ENCODE assay signal across 2 cellular contexts in the genomic region with DNA sequence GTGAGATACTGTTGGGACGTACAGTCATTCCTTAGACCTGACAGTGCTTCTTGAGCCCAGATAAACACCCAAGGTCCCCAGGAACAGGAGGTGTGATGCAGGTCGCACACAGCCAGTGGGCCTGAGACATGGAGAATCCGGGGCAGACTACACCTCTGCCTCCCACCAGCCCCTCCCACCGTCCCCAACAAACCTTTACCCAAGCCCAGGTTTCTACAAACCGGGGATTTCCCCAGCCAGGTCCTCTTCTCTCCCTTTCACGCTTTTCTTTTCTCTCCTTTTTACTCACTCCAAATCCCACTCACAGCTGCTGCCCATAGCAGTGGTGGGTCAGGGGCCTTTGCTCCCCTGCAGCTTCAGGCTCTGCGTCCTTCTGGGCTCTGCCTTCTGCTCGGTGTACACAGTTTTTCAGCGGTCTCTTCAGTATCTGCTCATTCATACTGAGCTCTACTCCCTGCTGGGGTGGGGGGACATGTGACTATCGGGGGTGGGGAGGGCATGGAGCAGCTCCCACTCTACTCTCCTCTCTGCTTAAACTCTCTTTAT.
TF ChIP-seq lines count a peak whose summit lies in the region.

No MANE protein-coding gene starts in this region.

TF ChIP-seq in HEK293, 187 proteins besides CTCF, POLR2A, EP300 and RAD21 (continued from another document):
- TF ChIP-seq, protein P1, sequence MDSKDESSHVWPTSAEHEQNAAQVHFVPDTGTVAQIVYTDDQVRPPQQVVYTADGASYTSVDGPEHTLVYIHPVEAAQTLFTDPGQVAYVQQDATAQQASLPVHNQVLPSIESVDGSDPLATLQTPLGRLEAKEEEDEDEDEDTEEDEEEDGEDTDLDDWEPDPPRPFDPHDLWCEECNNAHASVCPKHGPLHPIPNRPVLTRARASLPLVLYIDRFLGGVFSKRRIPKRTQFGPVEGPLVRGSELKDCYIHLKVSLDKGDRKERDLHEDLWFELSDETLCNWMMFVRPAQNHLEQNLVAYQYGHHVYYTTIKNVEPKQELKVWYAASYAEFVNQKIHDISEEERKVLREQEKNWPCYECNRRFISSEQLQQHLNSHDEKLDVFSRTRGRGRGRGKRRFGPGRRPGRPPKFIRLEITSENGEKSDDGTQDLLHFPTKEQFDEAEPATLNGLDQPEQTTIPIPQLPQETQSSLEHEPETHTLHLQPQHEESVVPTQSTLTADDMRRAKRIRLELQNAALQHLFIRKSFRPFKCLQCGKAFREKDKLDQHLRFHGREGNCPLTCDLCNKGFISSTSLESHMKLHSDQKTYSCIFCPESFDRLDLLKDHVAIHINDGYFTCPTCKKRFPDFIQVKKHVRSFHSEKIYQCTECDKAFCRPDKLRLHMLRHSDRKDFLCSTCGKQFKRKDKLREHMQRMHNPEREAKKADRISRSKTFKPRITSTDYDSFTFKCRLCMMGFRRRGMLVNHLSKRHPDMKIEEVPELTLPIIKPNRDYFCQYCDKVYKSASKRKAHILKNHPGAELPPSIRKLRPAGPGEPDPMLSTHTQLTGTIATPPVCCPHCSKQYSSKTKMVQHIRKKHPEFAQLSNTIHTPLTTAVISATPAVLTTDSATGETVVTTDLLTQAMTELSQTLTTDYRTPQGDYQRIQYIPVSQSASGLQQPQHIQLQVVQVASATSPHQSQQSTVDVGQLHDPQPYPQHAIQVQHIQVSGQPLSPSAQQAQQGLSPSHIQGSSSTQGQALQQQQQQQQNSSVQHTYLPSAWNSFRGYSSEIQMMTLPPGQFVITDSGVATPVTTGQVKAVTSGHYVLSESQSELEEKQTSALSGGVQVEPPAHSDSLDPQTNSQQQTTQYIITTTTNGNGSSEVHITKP (tag by site-specific recombination; IDR thresholded peaks at IDR 0.05): no peak
- TF ChIP-seq RBAK (tag by site-specific recombination; IDR thresholded peaks at IDR 0.05) (no peak), ZFHX2 (tag by site-specific recombination; conservative IDR thresholded peaks at IDR 0.05) (peak; percentile 14; the same call in 1 of the 2 replicates), SETDB1 (IDR thresholded peaks at IDR 0.05; ENCODE audit: insufficient read length, low read length) (no peak), ZNF169 (tag by site-specific recombination; IDR thresholded peaks at IDR 0.05) (no peak), KLF7 (tag by site-specific recombination; IDR thresholded peaks at IDR 0.05; ENCODE audit: borderline replicate concordance) (no peak), ZNF37A (tag by site-specific recombination; IDR thresholded peaks at IDR 0.05) (no peak), ZNF302 (tag by site-specific recombination; IDR thresholded peaks at IDR 0.05; ENCODE audit: low read depth) (no peak), ZBTB8A (tag by site-specific recombination; IDR thresholded peaks at IDR 0.05) (no peak)
- TF ChIP-seq, protein P2, sequence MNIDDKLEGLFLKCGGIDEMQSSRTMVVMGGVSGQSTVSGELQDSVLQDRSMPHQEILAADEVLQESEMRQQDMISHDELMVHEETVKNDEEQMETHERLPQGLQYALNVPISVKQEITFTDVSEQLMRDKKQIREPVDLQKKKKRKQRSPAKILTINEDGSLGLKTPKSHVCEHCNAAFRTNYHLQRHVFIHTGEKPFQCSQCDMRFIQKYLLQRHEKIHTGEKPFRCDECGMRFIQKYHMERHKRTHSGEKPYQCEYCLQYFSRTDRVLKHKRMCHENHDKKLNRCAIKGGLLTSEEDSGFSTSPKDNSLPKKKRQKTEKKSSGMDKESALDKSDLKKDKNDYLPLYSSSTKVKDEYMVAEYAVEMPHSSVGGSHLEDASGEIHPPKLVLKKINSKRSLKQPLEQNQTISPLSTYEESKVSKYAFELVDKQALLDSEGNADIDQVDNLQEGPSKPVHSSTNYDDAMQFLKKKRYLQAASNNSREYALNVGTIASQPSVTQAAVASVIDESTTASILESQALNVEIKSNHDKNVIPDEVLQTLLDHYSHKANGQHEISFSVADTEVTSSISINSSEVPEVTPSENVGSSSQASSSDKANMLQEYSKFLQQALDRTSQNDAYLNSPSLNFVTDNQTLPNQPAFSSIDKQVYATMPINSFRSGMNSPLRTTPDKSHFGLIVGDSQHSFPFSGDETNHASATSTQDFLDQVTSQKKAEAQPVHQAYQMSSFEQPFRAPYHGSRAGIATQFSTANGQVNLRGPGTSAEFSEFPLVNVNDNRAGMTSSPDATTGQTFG (tag by site-specific recombination; IDR thresholded peaks at IDR 0.05; ENCODE audit: borderline replicate concordance): no peak
- TF ChIP-seq, protein P3, sequence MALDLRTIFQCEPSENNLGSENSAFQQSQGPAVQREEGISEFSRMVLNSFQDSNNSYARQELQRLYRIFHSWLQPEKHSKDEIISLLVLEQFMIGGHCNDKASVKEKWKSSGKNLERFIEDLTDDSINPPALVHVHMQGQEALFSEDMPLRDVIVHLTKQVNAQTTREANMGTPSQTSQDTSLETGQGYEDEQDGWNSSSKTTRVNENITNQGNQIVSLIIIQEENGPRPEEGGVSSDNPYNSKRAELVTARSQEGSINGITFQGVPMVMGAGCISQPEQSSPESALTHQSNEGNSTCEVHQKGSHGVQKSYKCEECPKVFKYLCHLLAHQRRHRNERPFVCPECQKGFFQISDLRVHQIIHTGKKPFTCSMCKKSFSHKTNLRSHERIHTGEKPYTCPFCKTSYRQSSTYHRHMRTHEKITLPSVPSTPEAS (tag by site-specific recombination; IDR thresholded peaks at IDR 0.05): no peak

TF ChIP-seq in GM23338, 12 proteins besides CTCF, POLR2A, EP300 and RAD21 (continued from another document):
- TF ChIP-seq, protein P4, sequence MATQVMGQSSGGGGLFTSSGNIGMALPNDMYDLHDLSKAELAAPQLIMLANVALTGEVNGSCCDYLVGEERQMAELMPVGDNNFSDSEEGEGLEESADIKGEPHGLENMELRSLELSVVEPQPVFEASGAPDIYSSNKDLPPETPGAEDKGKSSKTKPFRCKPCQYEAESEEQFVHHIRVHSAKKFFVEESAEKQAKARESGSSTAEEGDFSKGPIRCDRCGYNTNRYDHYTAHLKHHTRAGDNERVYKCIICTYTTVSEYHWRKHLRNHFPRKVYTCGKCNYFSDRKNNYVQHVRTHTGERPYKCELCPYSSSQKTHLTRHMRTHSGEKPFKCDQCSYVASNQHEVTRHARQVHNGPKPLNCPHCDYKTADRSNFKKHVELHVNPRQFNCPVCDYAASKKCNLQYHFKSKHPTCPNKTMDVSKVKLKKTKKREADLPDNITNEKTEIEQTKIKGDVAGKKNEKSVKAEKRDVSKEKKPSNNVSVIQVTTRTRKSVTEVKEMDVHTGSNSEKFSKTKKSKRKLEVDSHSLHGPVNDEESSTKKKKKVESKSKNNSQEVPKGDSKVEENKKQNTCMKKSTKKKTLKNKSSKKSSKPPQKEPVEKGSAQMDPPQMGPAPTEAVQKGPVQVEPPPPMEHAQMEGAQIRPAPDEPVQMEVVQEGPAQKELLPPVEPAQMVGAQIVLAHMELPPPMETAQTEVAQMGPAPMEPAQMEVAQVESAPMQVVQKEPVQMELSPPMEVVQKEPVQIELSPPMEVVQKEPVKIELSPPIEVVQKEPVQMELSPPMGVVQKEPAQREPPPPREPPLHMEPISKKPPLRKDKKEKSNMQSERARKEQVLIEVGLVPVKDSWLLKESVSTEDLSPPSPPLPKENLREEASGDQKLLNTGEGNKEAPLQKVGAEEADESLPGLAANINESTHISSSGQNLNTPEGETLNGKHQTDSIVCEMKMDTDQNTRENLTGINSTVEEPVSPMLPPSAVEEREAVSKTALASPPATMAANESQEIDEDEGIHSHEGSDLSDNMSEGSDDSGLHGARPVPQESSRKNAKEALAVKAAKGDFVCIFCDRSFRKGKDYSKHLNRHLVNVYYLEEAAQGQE (IDR thresholded peaks at IDR 0.05; ENCODE audit: unreplicated experiment): no peak
- TF ChIP-seq JUNB (IDR thresholded peaks at IDR 0.05; ENCODE audit: unreplicated experiment): no peak
- no peak for TF ChIP-seq EZH2 (IDR thresholded peaks at IDR 0.05; ENCODE audit: low read depth, unreplicated experiment)
- TF ChIP-seq EZH2phosphoT487 (IDR thresholded peaks at IDR 0.05; ENCODE audit: unreplicated experiment): no peak
- TF ChIP-seq ZNF114 (CRISPR knock-in tag; IDR thresholded peaks at IDR 0.05): no peak
- TF ChIP-seq STAT1 (IDR thresholded peaks at IDR 0.05; ENCODE audit: unreplicated experiment): no peak
- no peak for TF ChIP-seq ZNF331 (CRISPR knock-in tag; IDR thresholded peaks at IDR 0.05; ENCODE audit: low read depth)
- TF ChIP-seq, protein P5, sequence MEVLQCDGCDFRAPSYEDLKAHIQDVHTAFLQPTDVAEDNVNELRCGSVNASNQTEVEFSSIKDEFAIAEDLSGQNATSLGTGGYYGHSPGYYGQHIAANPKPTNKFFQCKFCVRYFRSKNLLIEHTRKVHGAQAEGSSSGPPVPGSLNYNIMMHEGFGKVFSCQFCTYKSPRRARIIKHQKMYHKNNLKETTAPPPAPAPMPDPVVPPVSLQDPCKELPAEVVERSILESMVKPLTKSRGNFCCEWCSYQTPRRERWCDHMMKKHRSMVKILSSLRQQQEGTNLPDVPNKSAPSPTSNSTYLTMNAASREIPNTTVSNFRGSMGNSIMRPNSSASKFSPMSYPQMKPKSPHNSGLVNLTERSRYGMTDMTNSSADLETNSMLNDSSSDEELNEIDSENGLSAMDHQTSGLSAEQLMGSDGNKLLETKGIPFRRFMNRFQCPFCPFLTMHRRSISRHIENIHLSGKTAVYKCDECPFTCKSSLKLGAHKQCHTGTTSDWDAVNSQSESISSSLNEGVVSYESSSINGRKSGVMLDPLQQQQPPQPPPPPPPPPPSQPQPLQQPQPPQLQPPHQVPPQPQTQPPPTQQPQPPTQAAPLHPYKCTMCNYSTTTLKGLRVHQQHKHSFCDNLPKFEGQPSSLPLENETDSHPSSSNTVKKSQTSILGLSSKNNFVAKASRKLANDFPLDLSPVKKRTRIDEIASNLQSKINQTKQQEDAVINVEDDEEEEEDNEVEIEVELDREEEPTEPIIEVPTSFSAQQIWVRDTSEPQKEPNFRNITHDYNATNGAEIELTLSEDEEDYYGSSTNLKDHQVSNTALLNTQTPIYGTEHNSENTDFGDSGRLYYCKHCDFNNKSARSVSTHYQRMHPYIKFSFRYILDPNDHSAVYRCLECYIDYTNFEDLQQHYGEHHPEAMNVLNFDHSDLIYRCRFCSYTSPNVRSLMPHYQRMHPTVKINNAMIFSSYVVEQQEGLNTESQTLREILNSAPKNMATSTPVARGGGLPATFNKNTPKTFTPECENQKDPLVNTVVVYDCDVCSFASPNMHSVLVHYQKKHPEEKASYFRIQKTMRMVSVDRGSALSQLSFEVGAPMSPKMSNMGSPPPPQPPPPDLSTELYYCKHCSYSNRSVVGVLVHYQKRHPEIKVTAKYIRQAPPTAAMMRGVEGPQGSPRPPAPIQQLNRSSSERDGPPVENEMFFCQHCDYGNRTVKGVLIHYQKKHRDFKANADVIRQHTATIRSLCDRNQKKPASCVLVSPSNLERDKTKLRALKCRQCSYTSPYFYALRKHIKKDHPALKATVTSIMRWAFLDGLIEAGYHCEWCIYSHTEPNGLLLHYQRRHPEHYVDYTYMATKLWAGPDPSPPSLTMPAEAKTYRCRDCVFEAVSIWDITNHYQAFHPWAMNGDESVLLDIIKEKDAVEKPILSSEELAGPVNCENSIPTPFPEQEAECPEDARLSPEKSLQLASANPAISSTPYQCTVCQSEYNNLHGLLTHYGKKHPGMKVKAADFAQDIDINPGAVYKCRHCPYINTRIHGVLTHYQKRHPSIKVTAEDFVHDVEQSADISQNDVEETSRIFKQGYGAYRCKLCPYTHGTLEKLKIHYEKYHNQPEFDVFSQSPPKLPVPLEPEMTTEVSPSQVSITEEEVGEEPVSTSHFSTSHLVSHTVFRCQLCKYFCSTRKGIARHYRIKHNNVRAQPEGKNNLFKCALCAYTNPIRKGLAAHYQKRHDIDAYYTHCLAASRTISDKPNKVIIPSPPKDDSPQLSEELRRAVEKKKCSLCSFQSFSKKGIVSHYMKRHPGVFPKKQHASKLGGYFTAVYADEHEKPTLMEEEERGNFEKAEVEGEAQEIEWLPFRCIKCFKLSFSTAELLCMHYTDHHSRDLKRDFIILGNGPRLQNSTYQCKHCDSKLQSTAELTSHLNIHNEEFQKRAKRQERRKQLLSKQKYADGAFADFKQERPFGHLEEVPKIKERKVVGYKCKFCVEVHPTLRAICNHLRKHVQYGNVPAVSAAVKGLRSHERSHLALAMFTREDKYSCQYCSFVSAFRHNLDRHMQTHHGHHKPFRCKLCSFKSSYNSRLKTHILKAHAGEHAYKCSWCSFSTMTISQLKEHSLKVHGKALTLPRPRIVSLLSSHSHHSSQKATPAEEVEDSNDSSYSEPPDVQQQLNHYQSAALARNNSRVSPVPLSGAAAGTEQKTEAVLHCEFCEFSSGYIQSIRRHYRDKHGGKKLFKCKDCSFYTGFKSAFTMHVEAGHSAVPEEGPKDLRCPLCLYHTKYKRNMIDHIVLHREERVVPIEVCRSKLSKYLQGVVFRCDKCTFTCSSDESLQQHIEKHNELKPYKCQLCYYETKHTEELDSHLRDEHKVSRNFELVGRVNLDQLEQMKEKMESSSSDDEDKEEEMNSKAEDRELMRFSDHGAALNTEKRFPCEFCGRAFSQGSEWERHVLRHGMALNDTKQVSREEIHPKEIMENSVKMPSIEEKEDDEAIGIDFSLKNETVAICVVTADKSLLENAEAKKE (CRISPR knock-in tag; IDR thresholded peaks at IDR 0.05): no peak
- TF ChIP-seq CREB1 (CRISPR knock-in tag; IDR thresholded peaks at IDR 0.05; ENCODE audit: low read depth): no peak
- no peak for TF ChIP-seq POLR2AphosphoS5 (IDR thresholded peaks at IDR 0.05; ENCODE audit: low read depth)
